In the genomic region with DNA sequence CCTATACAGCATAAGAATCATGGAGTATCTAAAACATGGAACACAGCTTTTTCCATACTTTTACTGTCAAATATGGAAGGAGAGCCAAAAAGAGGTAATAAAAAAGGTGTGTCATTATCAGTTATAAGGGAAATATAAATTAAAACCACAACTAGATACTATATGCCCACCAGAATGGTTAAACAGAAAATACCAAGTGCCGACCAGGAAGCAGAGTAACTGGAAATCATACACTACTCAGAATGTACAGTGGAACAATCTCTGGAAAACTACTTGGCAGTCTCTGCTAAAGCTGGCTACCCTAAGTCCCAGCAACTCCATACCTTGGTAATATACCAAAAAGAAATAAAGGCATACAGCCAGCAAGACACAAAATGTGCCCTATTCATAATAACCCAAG, we compare ENCODE assay signal across 16 cellular contexts. TPM values are rescaled to one million over a fixed set of nuclear protein-coding genes. Genes with fewer than 3 reads are reported as not detected.
DNase-seq lines count a peak whose midpoint lies in the region; ATAC-seq and TF ChIP-seq lines count a peak whose summit lies in the region.
"Had no signal": no experiment of that assay in that cellular context is flagged by ENCODE, and none has a peak within 500 bp of the region (broad histone marks: within the 10 kb centered on the region; RNA-seq: fewer than 3 reads in every experiment).

No MANE protein-coding gene starts in this region.

- H3K14ac ChIP-seq in trophoblast cell (ENCODE audit: low read length): no peak overlapping the region

- no peaks in the 10 kb centered on the region; the same call in 1 of the 2 replicates for H3K36me3 ChIP-seq in GM06990 (ENCODE audit: control insufficient read depth, insufficient read depth, low read length)
- no peaks in the 10 kb centered on the region for H3K36me3 ChIP-seq in MM.1S (replicated peaks; ENCODE audit: insufficient read depth, low read length)
- H3K36me3 ChIP-seq in trophoblast cell (ENCODE audit: control insufficient read depth in 1 of 2, insufficient read depth in 2 of 2, low read length in 2 of 2): peaks cover 3 to 5% of the 10 kb centered on the region in 2 experiments
- peaks cover 0 to 21% (median 5%) of the 10 kb centered on the region in 4 donors for H3K36me3 ChIP-seq in upper lobe of left lung

- no peak for TF ChIP-seq EP300 in upper lobe of left lung (IDR thresholded peaks at IDR 0.05)

- no peak overlapping the region for H4K12ac ChIP-seq in trophoblast cell (ENCODE audit: low read depth, low read length)

- no CpG with 5 or more reads among the region's 1 CpG for WGBS in trophoblast cell (ENCODE audit: extremely low coverage, insufficient coverage, insufficient read length)
- 85 to 100% methylated on average over 1 of the region's 1 CpG for WGBS in upper lobe of left lung, 2 donors

- H3K4me3 ChIP-seq in GM06990 (replicated peaks; ENCODE audit: low read depth, low read length) (peak overlapping the region; percentile 93), MM.1S (ENCODE audit: low read length) (no peak overlapping the region), epithelial cell of esophagus (ENCODE audit: low read length) (peak overlapping the region; percentile 67), trophoblast cell (ENCODE audit: low read depth, low read length) (no peak overlapping the region), upper lobe of left lung (no peak overlapping the region)

- H3F3A ChIP-seq in MM.1S (ENCODE audit: insufficient read depth, low read length): peaks cover 9% of the 10 kb centered on the region; the same call in 1 of the 2 replicates

- H2AK5ac ChIP-seq in trophoblast cell (ENCODE audit: low read length): no peak overlapping the region

- H3K4me1 ChIP-seq in MM.1S (ENCODE audit: low read length) (peaks cover 13% of the 10 kb centered on the region), trophoblast cell (ENCODE audit: control insufficient read depth in 1 of 2, insufficient read depth in 2 of 2, low read length in 2 of 2) (peaks cover 0 to 2% of the 10 kb centered on the region in 2 experiments), upper lobe of left lung (peaks cover 31 to 46% (median 39%) of the 10 kb centered on the region in 4 donors)

- H3K27me3 ChIP-seq in GM06990 (replicated peaks; ENCODE audit: control insufficient read depth, insufficient read depth, low read length): no peaks in the 10 kb centered on the region
- H3K27me3 ChIP-seq in MM.1S (replicated peaks; ENCODE audit: insufficient read depth, low read length): no peaks in the 10 kb centered on the region
- H3K27me3 ChIP-seq in trophoblast cell (ENCODE audit: insufficient read depth, low read length): no peaks in the 10 kb centered on the region
- no peaks in the 10 kb centered on the region for H3K27me3 ChIP-seq in upper lobe of left lung
- H3K27me3 ChIP-seq: sigmoid colon had no signal

- H3K27ac ChIP-seq in MM.1S (ENCODE audit: low read length): no peak overlapping the region
- H3K27ac ChIP-seq in trophoblast cell (ENCODE audit: low read depth, low read length): no peak overlapping the region
- H3K27ac ChIP-seq in upper lobe of left lung: peak overlapping the region in 1 of 4 donors; percentile 16

- no peaks in the 10 kb centered on the region for H4K20me1 ChIP-seq in MM.1S (ENCODE audit: insufficient read depth, low read length)

- no peak overlapping the region for H4K91ac ChIP-seq in trophoblast cell (ENCODE audit: low read depth, low read length)

- peak overlapping the region; percentile 97 for H3K4ac ChIP-seq in trophoblast cell (ENCODE audit: low read depth, low read length)

- H2BK120ac ChIP-seq in trophoblast cell (ENCODE audit: insufficient read depth, low read length, poor library complexity): no peak overlapping the region

- H3K9me3 ChIP-seq in MM.1S (replicated peaks; ENCODE audit: insufficient read depth, low read length): no peaks in the 10 kb centered on the region
- no peaks in the 10 kb centered on the region for H3K9me3 ChIP-seq in trophoblast cell (ENCODE audit: insufficient read depth, low read depth, low read length)
- H3K9me3 ChIP-seq in upper lobe of left lung: no peaks in the 10 kb centered on the region
- H3K9me3 ChIP-seq: sigmoid colon had no signal

- DNase-seq in GM06990 (ENCODE audit: extremely low read depth, insufficient read length) (no peak), MM.1S (no peak), epithelial cell of esophagus (ENCODE audit: low read depth) (no peak), trophoblast cell (no peak), upper lobe of left lung (no peak), SW480 (ENCODE audit: low spot score) (no peak), NCI-H69 (lab: John Stamatoyannopoulos, UW) (no peak)
- DNase-seq: activated CD4-positive, alpha-beta T cell treated with anti-CD3 and anti-CD28 coated beads, Interleukin-2, amount 10 ng/mL, durations not matched to agents 7 days and 5 days; activated T-cell treated with anti-CD3 and anti-CD28 coated beads, Interleukin-2, amount 50 U/mL, for 72 hours; kidney glomerular epithelial cell; natural killer cell; NCI-H1417 treated with DMSO at 0.1 percent for 48 hours; NCI-H446 treated with DMSO at 0.1 percent for 48 hours; sigmoid colon; T-helper 2 cell had no signal

- no peaks in the 10 kb centered on the region for H3K9me2 ChIP-seq in MM.1S (replicated peaks; ENCODE audit: insufficient read depth, low read length)

- H2AFZ ChIP-seq in MM.1S (ENCODE audit: low read length) (no peak overlapping the region), trophoblast cell (ENCODE audit: insufficient read depth, low read length, poor library complexity) (no peak overlapping the region)

- no peak overlapping the region for H2BK5ac ChIP-seq in trophoblast cell (ENCODE audit: low read depth, low read length, poor library complexity)

- no peak overlapping the region for H4K8ac ChIP-seq in trophoblast cell (ENCODE audit: low read depth, low read length)

- no peak for TF ChIP-seq POLR2A in upper lobe of left lung (IDR thresholded peaks at IDR 0.05)

- peaks cover 11% of the 10 kb centered on the region for H3K79me1 ChIP-seq in trophoblast cell (ENCODE audit: low read length)

- no peak overlapping the region for H3K18ac ChIP-seq in trophoblast cell (ENCODE audit: low read length)

- H3K79me2 ChIP-seq in MM.1S (ENCODE audit: low read length) (peaks cover 66% of the 10 kb centered on the region), trophoblast cell (ENCODE audit: control insufficient read depth, insufficient read depth, low read length, poor library complexity) (peaks cover 12% of the 10 kb centered on the region)

- H3K9ac ChIP-seq in MM.1S (ENCODE audit: low read length): no peak overlapping the region
- no peak overlapping the region for H3K9ac ChIP-seq in trophoblast cell (ENCODE audit: low read length)

- ATAC-seq in upper lobe of left lung (ENCODE audit: low FRiP score in 2 of 2) (no peak), HG02870 (IDR thresholded peaks at IDR 0.05; ENCODE audit: unreplicated experiment) (no peak)
- ATAC-seq: activated T-cell treated with anti-CD3 and anti-CD28 coated beads, Interleukin-2, amount 50 U/mL, for 72 hours; natural killer cell had no signal

- H2BK12ac ChIP-seq in trophoblast cell (ENCODE audit: low read length): no peak overlapping the region

- H3K4me2 ChIP-seq in MM.1S (ENCODE audit: low read depth, low read length): peak overlapping the region; percentile 75; the same call in 1 of the 2 replicates
- peak overlapping the region; percentile 37 for H3K4me2 ChIP-seq in trophoblast cell (ENCODE audit: low read length)

- no peak for TF ChIP-seq CTCF in GM06990 (IDR thresholded peaks at IDR 0.05; ENCODE audit: insufficient read depth, low read length, poor library complexity, severe bottlenecking)
- no peak for TF ChIP-seq CTCF in MM.1S (IDR thresholded peaks at IDR 0.05; ENCODE audit: low read length)
- TF ChIP-seq CTCF in epithelial cell of esophagus (IDR thresholded peaks at IDR 0.05; ENCODE audit: insufficient read depth, low read depth, low read length, missing control alignments): no peak
- no peak for TF ChIP-seq CTCF in upper lobe of left lung (IDR thresholded peaks at IDR 0.05)

- no peak overlapping the region for H3K23ac ChIP-seq in trophoblast cell (ENCODE audit: low read length)

RNA-seq across cellular contexts. Expression of a gene that starts 2.4 kb away (rescaled TPM):
- 122 and 126 TPM in 2 replicates for polyA plus RNA-seq in trophoblast cell (2013)
- total RNA-seq in upper lobe of left lung: 10 to 100 TPM; 44.9 to 81.0 (median 67.2) TPM

RNA-seq across cellular contexts. Expression of a gene that starts 39.5 kb away (rescaled TPM):
- polyA plus RNA-seq in trophoblast cell (2013): 4.2 and 4.5 TPM in 2 replicates
- total RNA-seq in upper lobe of left lung: 1 to 10 TPM in 4 of 6 donors, under 1 TPM in 2; 0.79 to 2.1 (median 1.1) TPM

RNA-seq across cellular contexts. Expression of a gene that starts 48.5 kb away (rescaled TPM):
- polyA plus RNA-seq in trophoblast cell (2013): 20.1 and 20.7 TPM in 2 replicates
- total RNA-seq in upper lobe of left lung: 10 to 100 TPM; 18.5 to 63.6 (median 49.7) TPM

Comparison
In these comparisons a context has a peak if more than half of its experiments do, and no peak if none do; other contexts are left out.
1. H3K4me3 ChIP-seq: peak in GM06990 (single experiment) and epithelial cell of esophagus (single experiment); none in MM.1S (single experiment), trophoblast cell (single experiment) and upper lobe of left lung (0 of 4).